Comparison of ENCODE assay signal across 17 cellular contexts in genomic region chrX:115889121-115889890, GRCh38.
"Had no signal": no experiment of that assay in that cellular context is flagged by ENCODE, and none has a peak within 500 bp of the region (broad histone marks: within the 10 kb centered on the region; RNA-seq: fewer than 3 reads in every experiment).

No MANE protein-coding gene starts in this region.

- ATAC-seq: body of pancreas; foreskin keratinocyte; left lung; naive thymus-derived CD8-positive, alpha-beta T cell; pancreas; SK-N-SH treated with all-trans-retinoic acid at 6 μM for 48 hours; T-cell; upper lobe of right lung had no signal

- H3K27ac ChIP-seq: body of pancreas, cardiac muscle cell, foreskin keratinocyte, hepatocyte, left lung, neural progenitor cell, pancreas, upper lobe of right lung had no signal

- H3K4me2 ChIP-seq: hepatocyte, neural progenitor cell had no signal

- H3K4me1 ChIP-seq: foreskin keratinocyte, left lung, neural progenitor cell, upper lobe of right lung had no signal

- H3K9me3 ChIP-seq: body of pancreas, pancreas, upper lobe of right lung had no signal

- H3K4me3 ChIP-seq: body of pancreas, cardiac muscle cell, hepatocyte, left lung, neural progenitor cell, upper lobe of right lung had no signal

- H3K36me3 ChIP-seq: cardiac muscle cell, left lung, neural progenitor cell, pancreas, upper lobe of right lung had no signal

- DNase-seq: activated CD4-positive, alpha-beta memory T cell treated with anti-CD3 and anti-CD28 coated beads for 36 hours; activated gamma-delta T cell treated with Interleukin-2 at 50 U/mL for 16 hours; anterior cingulate cortex; effector CD8-positive, alpha-beta T cell; foreskin keratinocyte; stimulated activated CD4-positive, alpha-beta T cell treated with anti-CD3 and anti-CD28 coated beads, Interleukin-4, amount 100 ng/mL, for 1 hour; stimulated activated naive CD4-positive, alpha-beta T cell treated with Interleukin-2 at 50 U/mL for 16 hours; upper lobe of right lung had no signal

- H3K9ac ChIP-seq: neural progenitor cell had no signal

- H3K27me3 ChIP-seq: body of pancreas, cardiac muscle cell, foreskin keratinocyte, hepatocyte, left lung, neural progenitor cell, pancreas, upper lobe of right lung had no signal

- H2AFZ ChIP-seq: hepatocyte, neural progenitor cell had no signal

- H3K79me2 ChIP-seq: hepatocyte had no signal
